In the genomic region with DNA sequence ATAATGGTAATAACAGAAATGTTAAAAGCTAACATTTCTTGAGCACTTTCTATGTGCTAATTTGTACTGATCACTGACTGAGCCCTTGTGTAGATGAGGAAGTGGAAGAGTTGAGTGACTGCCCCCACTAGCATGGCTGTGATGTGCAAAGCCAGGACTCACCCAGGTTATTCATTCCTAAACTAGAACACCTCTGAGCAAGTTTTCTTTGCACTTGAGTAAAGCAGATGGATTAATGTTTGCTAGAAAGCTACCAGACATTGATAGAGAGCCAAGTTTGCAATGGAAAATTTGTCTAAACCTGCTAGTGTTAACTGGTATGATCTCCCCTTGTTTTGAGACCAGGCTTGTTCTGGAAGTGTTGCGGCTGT, we compare ENCODE assay signal across 9 cellular contexts.
DNase-seq lines count a peak whose midpoint lies in the region; ATAC-seq and TF ChIP-seq lines count a peak whose summit lies in the region.
"Had no signal": no experiment of that assay in that cellular context is flagged by ENCODE, and none has a peak within 500 bp of the region (broad histone marks: within the 10 kb centered on the region; RNA-seq: fewer than 3 reads in every experiment).

No MANE protein-coding gene starts in this region.

- H3K36me3 Mint-ChIP-seq in MCF 10A (ENCODE audit: insufficient read depth, unreplicated experiment) (no peaks in the 10 kb centered on the region), endothelial cell (ENCODE audit: low read depth, unreplicated experiment) (no peaks in the 10 kb centered on the region)
- H3K36me3 Mint-ChIP-seq in stimulated activated naive CD8-positive, alpha-beta T cell treated with anti-CD3 and anti-CD28 coated beads, Interleukin-15, Interleukin-2, amounts not matched to agents 100 ng/mL and 50 ng/mL, for 24 hours (ENCODE audit: low read depth): no peaks in the 10 kb centered on the region

- intact Hi-C loops in MCF 10A (cut with micrococcal nuclease): no loop called here
- intact Hi-C loops in breast epithelium (cut with DNase I; ENCODE audit: low total_unique reads): no loop called here

- TF ChIP-seq CTCF in MCF 10A (IDR thresholded peaks at IDR 0.05; ENCODE audit: unreplicated experiment) (no peak), breast epithelium (IDR thresholded peaks at IDR 0.05) (no peak), RWPE2 (IDR thresholded peaks at IDR 0.05; ENCODE audit: poor library complexity, severe bottlenecking) (no peak), endothelial cell (IDR thresholded peaks at IDR 0.05; ENCODE audit: unreplicated experiment) (no peak)

- H3K27ac Mint-ChIP-seq in MCF 10A (ENCODE audit: low read depth, unreplicated experiment) (peak overlapping the region; percentile 29), endothelial cell (ENCODE audit: unreplicated experiment) (no peak overlapping the region)
- H3K27ac Mint-ChIP-seq in stimulated activated naive CD8-positive, alpha-beta T cell treated with anti-CD3 and anti-CD28 coated beads, Interleukin-15, Interleukin-2, amounts not matched to agents 100 ng/mL and 50 ng/mL, for 24 hours: peak overlapping the region; percentile 71

- H3K27me3 Mint-ChIP-seq in MCF 10A (ENCODE audit: insufficient read depth, unreplicated experiment) (no peaks in the 10 kb centered on the region), endothelial cell (ENCODE audit: unreplicated experiment) (no peaks in the 10 kb centered on the region)
- H3K27me3 Mint-ChIP-seq in stimulated activated naive CD8-positive, alpha-beta T cell treated with anti-CD3 and anti-CD28 coated beads, Interleukin-15, Interleukin-2, amounts not matched to agents 100 ng/mL and 50 ng/mL, for 24 hours: no peaks in the 10 kb centered on the region

- POLR2A ChIA-PET in MCF 10A (lab: Yijun Ruan, JAX): interaction anchor here (0.6 to 1.0 kb wide), 3 partner anchors 35 to 44 kb away, joined by 3 read pairs; no protein-coding TSS in a partner anchor

- TF ChIP-seq POLR2A in breast epithelium (IDR thresholded peaks at IDR 0.05): no peak

- BruUV-seq in MCF 10A (replicated peaks; lab: Mats Ljungman, UMichigan): no TSS peak

- DNase-seq in MCF 10A (ENCODE audit: unreplicated experiment) (no peak), breast epithelium (ENCODE audit: low spot score in 2 of 2) (no peak), RWPE2 (ENCODE audit: low spot score) (no peak), endothelial cell (ENCODE audit: low spot score) (no peak)
- DNase-seq in activated CD4-positive, CD25-positive, alpha-beta regulatory T cell treated with anti-CD3 and anti-CD28 coated beads, Interleukin-2, amount 50 U/mL, for 72 hours: no peak

- H3K36me3 ChIP-seq in breast epithelium (no peaks in the 10 kb centered on the region), RWPE2 (ENCODE audit: low read depth) (no peaks in the 10 kb centered on the region)

- CTCF ChIA-PET in MCF 10A (lab: Yijun Ruan, JAX): interaction anchor here (0.6 to 1.1 kb wide), 4 partner anchors 21 to 188 kb away, joined by 3 to 4 read pairs (median 3); no protein-coding TSS in a partner anchor

- H3K4me1 Mint-ChIP-seq in MCF 10A (ENCODE audit: insufficient read depth, unreplicated experiment) (no peaks in the 10 kb centered on the region), endothelial cell (ENCODE audit: unreplicated experiment) (no peaks in the 10 kb centered on the region)
- H3K4me1 Mint-ChIP-seq in stimulated activated naive CD8-positive, alpha-beta T cell treated with anti-CD3 and anti-CD28 coated beads, Interleukin-15, Interleukin-2, amounts not matched to agents 100 ng/mL and 50 ng/mL, for 24 hours (ENCODE audit: low read depth): peaks cover 25% of the 10 kb centered on the region

- ATAC-seq in HG03060 (IDR thresholded peaks at IDR 0.05; ENCODE audit: low read depth, unreplicated experiment): peak; percentile 88
- ATAC-seq in RWPE2 (ENCODE audit: low read depth): peak; percentile 64
- no peak for ATAC-seq in activated CD4-positive, CD25-positive, alpha-beta regulatory T cell treated with anti-CD3 and anti-CD28 coated beads, Interleukin-2, amount 50 U/mL, for 24 hours
- ATAC-seq: foreskin keratinocyte had no signal

- H3K9me3 ChIP-seq in breast epithelium (no peaks in the 10 kb centered on the region), RWPE2 (ENCODE audit: severe bottlenecking) (no peaks in the 10 kb centered on the region)

- H3K4me3 ChIP-seq in breast epithelium (no peak overlapping the region), RWPE2 (ENCODE audit: severe bottlenecking) (peak overlapping the region; percentile 44)

- no peak overlapping the region for H3K27ac ChIP-seq in breast epithelium
- peak overlapping the region; percentile 61 for H3K27ac ChIP-seq in RWPE2 (ENCODE audit: poor library complexity, severe bottlenecking)
- H3K27ac ChIP-seq: foreskin keratinocyte had no signal

- H3K4me3 Mint-ChIP-seq in MCF 10A (ENCODE audit: unreplicated experiment) (no peak overlapping the region), endothelial cell (ENCODE audit: unreplicated experiment) (no peak overlapping the region)
- no peak overlapping the region for H3K4me3 Mint-ChIP-seq in stimulated activated naive CD8-positive, alpha-beta T cell treated with anti-CD3 and anti-CD28 coated beads, Interleukin-15, Interleukin-2, amounts not matched to agents 100 ng/mL and 50 ng/mL, for 24 hours

- H3K9me3 Mint-ChIP-seq in MCF 10A (ENCODE audit: unreplicated experiment) (no peaks in the 10 kb centered on the region), endothelial cell (ENCODE audit: unreplicated experiment) (no peaks in the 10 kb centered on the region)
- H3K9me3 Mint-ChIP-seq in stimulated activated naive CD8-positive, alpha-beta T cell treated with anti-CD3 and anti-CD28 coated beads, Interleukin-15, Interleukin-2, amounts not matched to agents 100 ng/mL and 50 ng/mL, for 24 hours: no peaks in the 10 kb centered on the region

- no peaks in the 10 kb centered on the region for H3K27me3 ChIP-seq in breast epithelium
- H3K27me3 ChIP-seq in RWPE2 (ENCODE audit: insufficient read depth, poor library complexity, severe bottlenecking): no peaks in the 10 kb centered on the region
- H3K27me3 ChIP-seq: foreskin keratinocyte had no signal

- no peaks in the 10 kb centered on the region for H3K4me1 ChIP-seq in breast epithelium
- peaks cover 10% of the 10 kb centered on the region for H3K4me1 ChIP-seq in RWPE2 (ENCODE audit: insufficient read depth, poor library complexity, severe bottlenecking)
- H3K4me1 ChIP-seq: foreskin keratinocyte had no signal

Comparison
In these comparisons a context has a peak if more than half of its experiments do, and no peak if none do; other contexts are left out.
1. ATAC-seq: peak in HG03060 (single experiment) and RWPE2 (single experiment); none in activated CD4-positive, CD25-positive, alpha-beta regulatory T cell treated with anti-CD3 and anti-CD28 coated beads, Interleukin-2, amount 50 U/mL, for 24 hours (0 of 2).